Comparison of ENCODE assay signal across 16 cellular contexts in the genomic region with DNA sequence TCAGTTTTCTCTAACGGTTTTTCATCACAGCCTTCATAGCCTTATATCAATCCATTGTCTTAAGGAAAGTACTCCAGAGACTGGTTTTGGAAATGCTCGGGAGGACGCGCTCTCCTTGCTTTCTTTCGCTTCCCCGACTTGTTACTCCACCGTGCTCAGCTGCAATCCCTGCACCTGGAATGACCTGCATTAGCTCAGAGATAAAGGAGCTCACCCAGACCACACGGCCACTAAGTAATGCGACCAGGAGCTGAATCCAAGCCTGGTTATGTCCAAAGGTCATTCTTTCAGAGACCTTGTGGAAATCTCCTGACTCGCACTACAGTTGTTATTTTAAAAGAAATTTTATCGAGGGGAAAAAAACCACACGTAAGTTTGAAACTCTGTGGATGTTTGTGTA.
"Had no signal": no experiment of that assay in that cellular context is flagged by ENCODE, and none has a peak within 500 bp of the region (broad histone marks: within the 10 kb centered on the region; RNA-seq: fewer than 3 reads in every experiment).

No MANE protein-coding gene starts in this region.

- H3K9me3 Mint-ChIP-seq: activated naive CD8-positive, alpha-beta T cell treated with anti-CD3 and anti-CD28 coated beads for 36 hours; activated T-helper 1 cell treated with anti-CD3 and anti-CD28 coated beads, Interleukin-12 subunit alpha, Interleukin-12 subunit beta, Interleukin-2, Interleukin-4 antibody, amounts not matched to agents 30 ng/mL and 10 ng/mL and 1 ng/mL, durations not matched to agents 14 hours and 24 hours and 36 hours; brain; stimulated activated naive B cell treated with anti-CD40 and anti-IgM and Interleukin-4, amounts not matched to agents 10 μg/mL and 1 μg/mL and 100 μg/mL, for 72 hours had no signal

- H3K4me3 Mint-ChIP-seq: activated CD4-positive, alpha-beta T cell treated with anti-CD3 and anti-CD28 coated beads for 36 hours; activated naive CD8-positive, alpha-beta T cell treated with anti-CD3 and anti-CD28 coated beads for 36 hours; activated T-helper 1 cell treated with anti-CD3 and anti-CD28 coated beads, Interleukin-12 subunit alpha, Interleukin-12 subunit beta, Interleukin-2, Interleukin-4 antibody, amounts not matched to agents 30 ng/mL and 10 ng/mL and 1 ng/mL, durations not matched to agents 14 hours and 24 hours and 36 hours; brain; stimulated activated naive B cell treated with anti-CD40 and anti-IgM and Interleukin-4, amounts not matched to agents 10 μg/mL and 1 μg/mL and 100 μg/mL, for 72 hours had no signal

- H3K4me1 Mint-ChIP-seq: activated CD4-positive, alpha-beta T cell treated with anti-CD3 and anti-CD28 coated beads for 36 hours; activated naive CD8-positive, alpha-beta T cell treated with anti-CD3 and anti-CD28 coated beads for 36 hours; brain; stimulated activated naive B cell treated with anti-CD40 and anti-IgM and Interleukin-4, amounts not matched to agents 10 μg/mL and 1 μg/mL and 100 μg/mL, for 72 hours had no signal

- H3K27me3 ChIP-seq: foreskin keratinocyte, ovary, thyroid gland had no signal

- H3K9me3 ChIP-seq: ovary, thyroid gland had no signal

- H3K27ac Mint-ChIP-seq: activated CD4-positive, alpha-beta T cell treated with anti-CD3 and anti-CD28 coated beads for 36 hours; activated naive CD8-positive, alpha-beta T cell treated with anti-CD3 and anti-CD28 coated beads for 36 hours; activated T-helper 1 cell treated with anti-CD3 and anti-CD28 coated beads, Interleukin-12 subunit alpha, Interleukin-12 subunit beta, Interleukin-2, Interleukin-4 antibody, amounts not matched to agents 30 ng/mL and 10 ng/mL and 1 ng/mL, durations not matched to agents 14 hours and 24 hours and 36 hours; stimulated activated naive B cell treated with anti-CD40 and anti-IgM and Interleukin-4, amounts not matched to agents 10 μg/mL and 1 μg/mL and 100 μg/mL, for 72 hours had no signal

- H3K27ac ChIP-seq: foreskin keratinocyte, ovary, thyroid gland had no signal

- H3K4me1 ChIP-seq: foreskin keratinocyte, thyroid gland had no signal

- H3K27me3 Mint-ChIP-seq: activated CD4-positive, alpha-beta T cell treated with anti-CD3 and anti-CD28 coated beads for 36 hours; activated naive CD8-positive, alpha-beta T cell treated with anti-CD3 and anti-CD28 coated beads for 36 hours; brain; stimulated activated naive B cell treated with anti-CD40 and anti-IgM and Interleukin-4, amounts not matched to agents 10 μg/mL and 1 μg/mL and 100 μg/mL, for 72 hours had no signal

- H3K4me3 ChIP-seq: ovary, thyroid gland had no signal

- DNase-seq: activated CD4-positive, alpha-beta T cell treated with anti-CD3 and anti-CD28 coated beads for 36 hours; activated CD4-positive, alpha-beta T cell treated with anti-CD3 and anti-CD28 coated beads, Interleukin-2, amount 50 U/mL, for 48 hours; activated naive CD8-positive, alpha-beta T cell treated with anti-CD3 and anti-CD28 coated beads for 36 hours; activated T-cell treated with anti-CD3 and anti-CD28 coated beads for 4 hours; amygdala; caudate nucleus; foreskin keratinocyte; mammary epithelial cell; midbrain; ovary; stimulated activated CD4-positive, alpha-beta T cell treated with anti-CD3 and anti-CD28 coated beads, Interleukin-4, amount 100 ng/mL, for 4 hours; stimulated activated naive B cell treated with anti-CD40 and anti-IgM and Interleukin-4, amounts not matched to agents 10 μg/mL and 1 μg/mL and 100 μg/mL, for 72 hours; thyroid gland had no signal

- FAIRE-seq: keratinocyte had no signal

- H3K36me3 Mint-ChIP-seq: activated naive CD8-positive, alpha-beta T cell treated with anti-CD3 and anti-CD28 coated beads for 36 hours had no signal

- H3K36me3 ChIP-seq: ovary, thyroid gland had no signal
